In the genomic region with DNA sequence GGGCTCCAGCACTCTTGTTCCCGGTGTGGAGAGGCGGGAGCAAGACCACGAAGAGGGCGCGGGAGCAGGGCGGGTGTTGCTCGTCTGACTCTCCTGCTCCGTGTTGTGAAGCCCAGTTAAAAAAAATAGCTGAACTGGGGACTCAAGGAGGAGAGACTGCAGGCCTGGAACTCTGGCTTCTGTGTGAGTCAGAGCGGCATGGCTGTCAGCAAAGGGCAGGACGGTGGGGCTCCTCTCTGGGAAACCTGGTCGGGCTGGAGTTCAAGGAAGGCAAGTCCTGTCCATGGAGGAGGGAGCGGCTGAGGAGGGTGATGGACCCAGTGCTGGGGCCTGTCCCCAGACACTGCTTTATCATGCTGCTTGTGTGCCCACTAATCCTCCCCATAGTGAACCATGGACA, we compare ENCODE assay signal across 1 cellular context.
TF ChIP-seq lines count a peak whose summit lies in the region.

No MANE protein-coding gene starts in this region.

TF ChIP-seq in GM23338, 12 proteins besides CTCF, POLR2A, EP300 and RAD21 (continued from another document):
- TF ChIP-seq, protein P1, sequence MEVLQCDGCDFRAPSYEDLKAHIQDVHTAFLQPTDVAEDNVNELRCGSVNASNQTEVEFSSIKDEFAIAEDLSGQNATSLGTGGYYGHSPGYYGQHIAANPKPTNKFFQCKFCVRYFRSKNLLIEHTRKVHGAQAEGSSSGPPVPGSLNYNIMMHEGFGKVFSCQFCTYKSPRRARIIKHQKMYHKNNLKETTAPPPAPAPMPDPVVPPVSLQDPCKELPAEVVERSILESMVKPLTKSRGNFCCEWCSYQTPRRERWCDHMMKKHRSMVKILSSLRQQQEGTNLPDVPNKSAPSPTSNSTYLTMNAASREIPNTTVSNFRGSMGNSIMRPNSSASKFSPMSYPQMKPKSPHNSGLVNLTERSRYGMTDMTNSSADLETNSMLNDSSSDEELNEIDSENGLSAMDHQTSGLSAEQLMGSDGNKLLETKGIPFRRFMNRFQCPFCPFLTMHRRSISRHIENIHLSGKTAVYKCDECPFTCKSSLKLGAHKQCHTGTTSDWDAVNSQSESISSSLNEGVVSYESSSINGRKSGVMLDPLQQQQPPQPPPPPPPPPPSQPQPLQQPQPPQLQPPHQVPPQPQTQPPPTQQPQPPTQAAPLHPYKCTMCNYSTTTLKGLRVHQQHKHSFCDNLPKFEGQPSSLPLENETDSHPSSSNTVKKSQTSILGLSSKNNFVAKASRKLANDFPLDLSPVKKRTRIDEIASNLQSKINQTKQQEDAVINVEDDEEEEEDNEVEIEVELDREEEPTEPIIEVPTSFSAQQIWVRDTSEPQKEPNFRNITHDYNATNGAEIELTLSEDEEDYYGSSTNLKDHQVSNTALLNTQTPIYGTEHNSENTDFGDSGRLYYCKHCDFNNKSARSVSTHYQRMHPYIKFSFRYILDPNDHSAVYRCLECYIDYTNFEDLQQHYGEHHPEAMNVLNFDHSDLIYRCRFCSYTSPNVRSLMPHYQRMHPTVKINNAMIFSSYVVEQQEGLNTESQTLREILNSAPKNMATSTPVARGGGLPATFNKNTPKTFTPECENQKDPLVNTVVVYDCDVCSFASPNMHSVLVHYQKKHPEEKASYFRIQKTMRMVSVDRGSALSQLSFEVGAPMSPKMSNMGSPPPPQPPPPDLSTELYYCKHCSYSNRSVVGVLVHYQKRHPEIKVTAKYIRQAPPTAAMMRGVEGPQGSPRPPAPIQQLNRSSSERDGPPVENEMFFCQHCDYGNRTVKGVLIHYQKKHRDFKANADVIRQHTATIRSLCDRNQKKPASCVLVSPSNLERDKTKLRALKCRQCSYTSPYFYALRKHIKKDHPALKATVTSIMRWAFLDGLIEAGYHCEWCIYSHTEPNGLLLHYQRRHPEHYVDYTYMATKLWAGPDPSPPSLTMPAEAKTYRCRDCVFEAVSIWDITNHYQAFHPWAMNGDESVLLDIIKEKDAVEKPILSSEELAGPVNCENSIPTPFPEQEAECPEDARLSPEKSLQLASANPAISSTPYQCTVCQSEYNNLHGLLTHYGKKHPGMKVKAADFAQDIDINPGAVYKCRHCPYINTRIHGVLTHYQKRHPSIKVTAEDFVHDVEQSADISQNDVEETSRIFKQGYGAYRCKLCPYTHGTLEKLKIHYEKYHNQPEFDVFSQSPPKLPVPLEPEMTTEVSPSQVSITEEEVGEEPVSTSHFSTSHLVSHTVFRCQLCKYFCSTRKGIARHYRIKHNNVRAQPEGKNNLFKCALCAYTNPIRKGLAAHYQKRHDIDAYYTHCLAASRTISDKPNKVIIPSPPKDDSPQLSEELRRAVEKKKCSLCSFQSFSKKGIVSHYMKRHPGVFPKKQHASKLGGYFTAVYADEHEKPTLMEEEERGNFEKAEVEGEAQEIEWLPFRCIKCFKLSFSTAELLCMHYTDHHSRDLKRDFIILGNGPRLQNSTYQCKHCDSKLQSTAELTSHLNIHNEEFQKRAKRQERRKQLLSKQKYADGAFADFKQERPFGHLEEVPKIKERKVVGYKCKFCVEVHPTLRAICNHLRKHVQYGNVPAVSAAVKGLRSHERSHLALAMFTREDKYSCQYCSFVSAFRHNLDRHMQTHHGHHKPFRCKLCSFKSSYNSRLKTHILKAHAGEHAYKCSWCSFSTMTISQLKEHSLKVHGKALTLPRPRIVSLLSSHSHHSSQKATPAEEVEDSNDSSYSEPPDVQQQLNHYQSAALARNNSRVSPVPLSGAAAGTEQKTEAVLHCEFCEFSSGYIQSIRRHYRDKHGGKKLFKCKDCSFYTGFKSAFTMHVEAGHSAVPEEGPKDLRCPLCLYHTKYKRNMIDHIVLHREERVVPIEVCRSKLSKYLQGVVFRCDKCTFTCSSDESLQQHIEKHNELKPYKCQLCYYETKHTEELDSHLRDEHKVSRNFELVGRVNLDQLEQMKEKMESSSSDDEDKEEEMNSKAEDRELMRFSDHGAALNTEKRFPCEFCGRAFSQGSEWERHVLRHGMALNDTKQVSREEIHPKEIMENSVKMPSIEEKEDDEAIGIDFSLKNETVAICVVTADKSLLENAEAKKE (CRISPR knock-in tag; IDR thresholded peaks at IDR 0.05) = no peak
- TF ChIP-seq EZH2 (IDR thresholded peaks at IDR 0.05; ENCODE audit: low read depth, unreplicated experiment) = no peak
- TF ChIP-seq JUNB (IDR thresholded peaks at IDR 0.05; ENCODE audit: unreplicated experiment) = no peak
- TF ChIP-seq NANOG (IDR thresholded peaks at IDR 0.05; ENCODE audit: borderline replicate concordance) = no peak
- no peak for TF ChIP-seq ZNF331 (CRISPR knock-in tag; IDR thresholded peaks at IDR 0.05; ENCODE audit: low read depth)
- no peak for TF ChIP-seq CREB1 (CRISPR knock-in tag; IDR thresholded peaks at IDR 0.05; ENCODE audit: low read depth)
